Comparison of ENCODE assay signal across 8 cellular contexts in genomic region chr19:16824658-16825311, GRCh38. TPM values are rescaled to one million over a fixed set of nuclear protein-coding genes. Genes with fewer than 3 reads are reported as not detected.
DNase-seq lines count a peak whose midpoint lies in the region; ATAC-seq, FAIRE-seq and TF ChIP-seq lines count a peak whose summit lies in the region.

No MANE protein-coding gene starts in this region.

- H3K9ac ChIP-seq in mesendoderm (ENCODE audit: low read length), result peak overlapping the region; percentile 42

- no peak for TF ChIP-seq POLR2A in A549 (IDR thresholded peaks at IDR 0.05; ENCODE audit: low read length)

- 43% methylated on average over 11 of the region's 11 CpGs for WGBS in A549 (ENCODE audit: missing lambda C conversion rate)
- WGBS in mesendoderm (ENCODE audit: extremely low coverage, insufficient coverage, low lambda C conversion rate), result no CpG with 5 or more reads among the region's 11 CpGs

- H3K79me1 ChIP-seq in mesendoderm (ENCODE audit: low read length), result no peaks in the 10 kb centered on the region

- no peak overlapping the region for H3K23ac ChIP-seq in mesendoderm (ENCODE audit: low read length)

- POLR2A ChIA-PET in A549 (lab: Yijun Ruan, JAX), result no interaction called here

- FAIRE-seq in A549 (lab: Jason Lieb, UNC), result no peak
- no peak for FAIRE-seq in bronchial epithelial cell (lab: Jason Lieb, UNC)
- no peak for FAIRE-seq in GM19239 (lab: Jason Lieb, UNC)

- TF ChIP-seq EP300 in A549 (IDR thresholded peaks at IDR 0.05), result no peak

- H3K27me3 ChIP-seq in bronchial epithelial cell (ENCODE audit: control insufficient read depth, insufficient read depth, low read length), result no peaks in the 10 kb centered on the region
- H3K27me3 ChIP-seq in mesendoderm (ENCODE audit: insufficient read depth, low read length, poor library complexity), result no peaks in the 10 kb centered on the region

- H3K9me3 ChIP-seq in A549, result no peaks in the 10 kb centered on the region

- no peak for TF ChIP-seq RAD21 in A549 (conservative IDR thresholded peaks at IDR 0.05 in 1 of 2, IDR thresholded peaks at IDR 0.05 in 1 of 2)

- H3K27ac ChIP-seq in A549 (peak overlapping the region; percentile 31 to 83; a peak in 5 of 6 replicates), mesendoderm (ENCODE audit: low read depth, low read length) (peak overlapping the region; percentile 9)

- peak overlapping the region; percentile 81 for H3K56ac ChIP-seq in mesendoderm (ENCODE audit: low read length)

- ATAC-seq in A549 (peak in 1 of 2 experiments; percentile 20; a peak in 1 of 6 replicates), GM21423 (IDR thresholded peaks at IDR 0.05; ENCODE audit: unreplicated experiment) (no peak), HG03139 (IDR thresholded peaks at IDR 0.05; ENCODE audit: unreplicated experiment) (no peak)

- no peak overlapping the region for H3K4ac ChIP-seq in mesendoderm (ENCODE audit: low read depth, low read length)

- no peak overlapping the region for H2AK5ac ChIP-seq in mesendoderm (ENCODE audit: low read length)

- no peak overlapping the region for H2BK120ac ChIP-seq in mesendoderm (ENCODE audit: low read depth, low read length)

- H3K4me2 ChIP-seq in A549 (peak overlapping the region; percentile 30), mesendoderm (ENCODE audit: low read length) (peak overlapping the region; percentile 52)

- H2BK15ac ChIP-seq in mesendoderm (replicated peaks; ENCODE audit: low read depth), result no peak overlapping the region

- H4K8ac ChIP-seq in mesendoderm (ENCODE audit: low read depth, low read length), result no peak overlapping the region

- no peak overlapping the region for H3K18ac ChIP-seq in mesendoderm (ENCODE audit: low read length)

- H3K4me3 ChIP-seq in A549, result no peak overlapping the region
- H3K4me3 ChIP-seq in bronchial epithelial cell (ENCODE audit: low read depth, low read length), result no peak overlapping the region
- H3K4me3 ChIP-seq in mesendoderm (ENCODE audit: low read length), result no peak overlapping the region

- H4K5ac ChIP-seq in mesendoderm (ENCODE audit: low read length), result peak overlapping the region; percentile 71

- H3K4me1 ChIP-seq in A549 (peaks cover 29% of the 10 kb centered on the region), mesendoderm (ENCODE audit: control insufficient read depth, low read depth, low read length) (peaks cover 2% of the 10 kb centered on the region)

- H3K79me2 ChIP-seq in mesendoderm (ENCODE audit: control insufficient read depth, insufficient read depth, low read length), result peaks cover 2% of the 10 kb centered on the region

- CTCF ChIA-PET in A549 (lab: Yijun Ruan, JAX), result no interaction called here

- DNase-seq in A549 (ENCODE audit: low read depth in 1 of 2, low spot score in 1 of 2) (no peak), LHCN-M2 (ENCODE audit: low read depth) (peak; percentile 19), bronchial epithelial cell (ENCODE audit: low read depth) (peak; percentile 71), mesendoderm (peak; percentile 58), GM19239 (ENCODE audit: insufficient read length, low spot score) (no peak), DMS79 (lab: John Stamatoyannopoulos, UW) (no peak)

- TF ChIP-seq CTCF in A549 (IDR thresholded peaks at IDR 0.05) (no peak), bronchial epithelial cell (IDR thresholded peaks at IDR 0.05; ENCODE audit: insufficient read depth, low read length, severe bottlenecking) (no peak)

- no peaks in the 10 kb centered on the region for H3K36me3 ChIP-seq in bronchial epithelial cell (ENCODE audit: control insufficient read depth, insufficient read depth, low read length)
- H3K36me3 ChIP-seq in mesendoderm (ENCODE audit: control insufficient read depth, insufficient read depth, low read length), result no peaks in the 10 kb centered on the region

- H2BK5ac ChIP-seq in mesendoderm (ENCODE audit: low read length), result peak overlapping the region; percentile 45

TF ChIP-seq in A549, 52 proteins besides CTCF, POLR2A, EP300 and RAD21:
- no peak for TF ChIP-seq ZSCAN20 (CRISPR knock-in tag; IDR thresholded peaks at IDR 0.05)
- TF ChIP-seq REST (IDR thresholded peaks at IDR 0.05), result no peak
- TF ChIP-seq ELK1 (IDR thresholded peaks at IDR 0.05; ENCODE audit: low read depth, low read length), result no peak

RNA-seq across cellular contexts. Expression of gene SIN3B, which starts 4.4 kb away (rescaled TPM):
- 12.2 and 14.8 TPM in 2 replicates for polyA plus RNA-seq in A549 (2011; rRNA removed)
- polyA plus RNA-seq in A549 (2012; cell fraction: cytosol; rRNA removed), result 18.4 and 22.1 TPM in 2 replicates
- polyA plus RNA-seq in A549 (2012; cell fraction: nucleus; rRNA removed), result 111 and 139 TPM in 2 replicates
- polyA plus RNA-seq in A549 (2017; fragmentation: RNase III; extraction: RNeasy Plus Mini Kit Qiagen cat#74134 plus additional on column Dnase treatment), result 18.9 to 22.4 TPM (median 21.3 TPM) in 3 replicates
- polyA minus RNA-seq in A549 (2011; rRNA and poly(A)+ RNA removed), result 15.0 and 17.5 TPM in 2 replicates
- total RNA-seq in LHCN-M2 (2014; rRNA removed), result 21.0 and 25.5 TPM in 2 replicates
- polyA plus RNA-seq in LHCN-M2 (2012), result 22.8 TPM
- 18.4 and 28.8 TPM in 2 replicates for total RNA-seq in bronchial epithelial cell
- polyA plus RNA-seq in mesendoderm (2013, experiment 1 of 2), result 34.9 TPM
- 34.3 TPM for polyA plus RNA-seq in mesendoderm (2013, experiment 2 of 2)

Comparison
In these comparisons a context has a peak if more than half of its experiments do, and no peak if none do; other contexts are left out.
1. DNase-seq: peak in LHCN-M2 (single experiment), bronchial epithelial cell (single experiment) and mesendoderm (single experiment); none in A549 (0 of 2), GM19239 (single experiment) and DMS79 (single experiment).